ENCODE assay signal across 8 cellular contexts in genomic region chr7:23490357-23491131, GRCh38. TPM values are rescaled to one million over a fixed set of nuclear protein-coding genes. Genes with fewer than 3 reads are reported as not detected.
A peak's percentile ranks its signal among the peaks of the same experiment; 100 is the strongest.
DNase-seq lines count a peak whose midpoint lies in the region; ATAC-seq and TF ChIP-seq lines count a peak whose summit lies in the region.

No MANE protein-coding gene starts in this region.

- H3K4me3 ChIP-seq in fibroblast of mammary gland (ENCODE audit: control insufficient read depth, low read depth, low read length) = peak overlapping the region; percentile 49

- peak; percentile 72 for DNase-seq in Daoy (ENCODE audit: low read depth)
- peak; percentile 60 for DNase-seq in NAMALWA (ENCODE audit: low spot score)
- DNase-seq in activated T-cell treated with anti-CD3 and anti-CD28 coated beads, Interleukin-2, amount 50 U/mL, for 1 hour = peak; percentile 69
- no peak for DNase-seq in fibroblast of mammary gland (ENCODE audit: low read depth)
- DNase-seq in nucleus accumbens (lab: John Stamatoyannopoulos, UW) = peak in 43 of 56 donors; percentile 6 to 73 (median 37)
- DNase-seq in HK-2 (ENCODE audit: unreplicated experiment) = no peak
- DNase-seq in SKM-1 (lab: John Stamatoyannopoulos, UW; ENCODE audit: unreplicated experiment) = no peak

- peak; percentile 70 for ATAC-seq in GM21526 (IDR thresholded peaks at IDR 0.05; ENCODE audit: low FRiP score, unreplicated experiment)

- no peak for TF ChIP-seq CTCF in fibroblast of mammary gland (conservative IDR thresholded peaks at IDR 0.05; ENCODE audit: control insufficient read depth, insufficient read depth, low read depth, low read length)

RNA-seq across cellular contexts. Expression of gene IGF2BP3, which starts 20.3 kb away (rescaled TPM):
- total RNA-seq in Daoy (2014; rRNA removed; shearing (Covaris generic)) = 277 and 349 TPM in 2 replicates

RNA-seq across cellular contexts. Expression of gene TRA2A, which starts 41.2 kb away (rescaled TPM):
- 37.0 and 54.9 TPM in 2 replicates for total RNA-seq in Daoy (2014; rRNA removed; shearing (Covaris generic))

Comparison
In these comparisons a context has a peak if more than half of its experiments do, and no peak if none do; other contexts are left out.
1. DNase-seq: peak in Daoy (single experiment), NAMALWA (single experiment), activated T-cell treated with anti-CD3 and anti-CD28 coated beads, Interleukin-2, amount 50 U/mL, for 1 hour (single experiment) and nucleus accumbens (43 of 56); none in fibroblast of mammary gland (single experiment), HK-2 (single experiment) and SKM-1 (single experiment).